Comparison of ENCODE assay signal across 20 cellular contexts in genomic region chr16:52721331-52721730, GRCh38.
"Had no signal": no experiment of that assay in that cellular context is flagged by ENCODE, and none has a peak within 500 bp of the region (broad histone marks: within the 10 kb centered on the region; RNA-seq: fewer than 3 reads in every experiment).

No MANE protein-coding gene starts in this region.

- H3K9me3 ChIP-seq: esophagus muscularis mucosa, gastrocnemius medialis, heart right ventricle, neutrophil, psoas muscle, sigmoid colon, testis, tibial nerve had no signal

- H3K27ac Mint-ChIP-seq: naive thymus-derived CD4-positive, alpha-beta T cell; stimulated activated naive B cell treated with anti-CD40 and anti-IgM and Interleukin-4, amounts not matched to agents 10 μg/mL and 1 μg/mL and 100 μg/mL, for 72 hours; stimulated activated naive CD8-positive, alpha-beta T cell treated with anti-CD3 and anti-CD28 coated beads, Interleukin-15, amount 100 ng/mL, for 72 hours had no signal

- H3K27ac ChIP-seq: epithelial cell of prostate, esophagus muscularis mucosa, gastrocnemius medialis, heart right ventricle, neutrophil, psoas muscle, sigmoid colon, skin epidermis, testis, tibial nerve had no signal

- H3K4me3 ChIP-seq: esophagus muscularis mucosa, gastrocnemius medialis, heart right ventricle, psoas muscle, sigmoid colon, skin epidermis, testis, tibial nerve had no signal

- H3K4me1 ChIP-seq: esophagus muscularis mucosa, gastrocnemius medialis, heart right ventricle, psoas muscle, sigmoid colon, testis, tibial nerve had no signal

- H3K27me3 ChIP-seq: gastrocnemius medialis, heart right ventricle, neutrophil, sigmoid colon, testis, tibial nerve had no signal

- H3K36me3 Mint-ChIP-seq: naive thymus-derived CD4-positive, alpha-beta T cell; stimulated activated naive B cell treated with anti-CD40 and anti-IgM and Interleukin-4, amounts not matched to agents 10 μg/mL and 1 μg/mL and 100 μg/mL, for 72 hours had no signal

- H3K36me3 ChIP-seq: esophagus muscularis mucosa, gastrocnemius medialis, heart right ventricle, neutrophil, sigmoid colon, tibial nerve had no signal

- DNase-seq: effector memory CD4-positive, alpha-beta T cell; gastrocnemius medialis; heart right ventricle; hypothalamus; kidney glomerular epithelial cell; mammary epithelial cell; naive thymus-derived CD4-positive, alpha-beta T cell; psoas muscle; retina; sigmoid colon; stimulated activated CD4-positive, alpha-beta T cell treated with anti-CD3 and anti-CD28 coated beads, Interleukin-2, amount 100 ng/mL, for 24 hours; stimulated activated CD4-positive, alpha-beta T cell treated with anti-CD3 and anti-CD28 coated beads, Interleukin-4, amount 100 ng/mL, for 4 hours; stimulated activated naive B cell treated with anti-CD40 and anti-IgM and Interleukin-4, amounts not matched to agents 10 μg/mL and 1 μg/mL and 100 μg/mL, for 72 hours; stimulated activated naive CD8-positive, alpha-beta T cell treated with anti-CD3 and anti-CD28 coated beads, Interleukin-15, amount 100 ng/mL, for 72 hours; testis had no signal

- H3K4me3 Mint-ChIP-seq: naive thymus-derived CD4-positive, alpha-beta T cell; stimulated activated naive B cell treated with anti-CD40 and anti-IgM and Interleukin-4, amounts not matched to agents 10 μg/mL and 1 μg/mL and 100 μg/mL, for 72 hours; stimulated activated naive CD8-positive, alpha-beta T cell treated with anti-CD3 and anti-CD28 coated beads, Interleukin-15, amount 100 ng/mL, for 72 hours had no signal

- H3K27me3 Mint-ChIP-seq: naive thymus-derived CD4-positive, alpha-beta T cell; stimulated activated naive B cell treated with anti-CD40 and anti-IgM and Interleukin-4, amounts not matched to agents 10 μg/mL and 1 μg/mL and 100 μg/mL, for 72 hours; stimulated activated naive CD8-positive, alpha-beta T cell treated with anti-CD3 and anti-CD28 coated beads, Interleukin-15, amount 100 ng/mL, for 72 hours had no signal

- H3K4me1 Mint-ChIP-seq: naive thymus-derived CD4-positive, alpha-beta T cell; stimulated activated naive B cell treated with anti-CD40 and anti-IgM and Interleukin-4, amounts not matched to agents 10 μg/mL and 1 μg/mL and 100 μg/mL, for 72 hours; stimulated activated naive CD8-positive, alpha-beta T cell treated with anti-CD3 and anti-CD28 coated beads, Interleukin-15, amount 100 ng/mL, for 72 hours had no signal
